ENCODE assay signal across 27 cellular contexts in the genomic region with DNA sequence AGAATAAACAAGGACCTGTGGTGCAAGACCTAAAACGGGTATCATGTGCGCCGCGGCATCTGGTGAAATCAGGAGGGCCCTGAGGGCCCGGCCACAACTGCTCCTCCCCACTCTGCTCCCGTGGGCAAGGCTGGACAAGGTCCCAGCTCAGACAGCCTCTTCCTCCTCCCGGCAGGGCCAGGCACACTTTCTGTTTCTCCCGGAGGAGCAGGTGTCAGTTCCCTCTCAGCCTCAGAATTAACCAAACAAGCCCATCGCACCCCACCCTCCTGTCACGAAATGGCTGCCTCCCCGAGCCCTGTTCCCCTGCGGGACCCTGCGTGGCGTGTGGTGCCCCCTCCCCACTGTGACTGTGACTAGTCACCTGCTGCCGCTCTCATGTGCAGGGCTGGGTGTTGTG. TPM values are rescaled to one million over a fixed set of nuclear protein-coding genes. Genes with fewer than 3 reads are reported as not detected.
DNase-seq lines count a peak whose midpoint lies in the region; ATAC-seq and TF ChIP-seq lines count a peak whose summit lies in the region.
"Had no signal": no experiment of that assay in that cellular context is flagged by ENCODE, and none has a peak within 500 bp of the region (broad histone marks: within the 10 kb centered on the region; RNA-seq: fewer than 3 reads in every experiment).

No MANE protein-coding gene starts in this region.

- ATAC-seq in left cardiac atrium, result peak; percentile 19 to 48
- ATAC-seq in upper lobe of right lung, result peak; percentile 17
- no peak for ATAC-seq in HG03432 (IDR thresholded peaks at IDR 0.05; ENCODE audit: unreplicated experiment)
- ATAC-seq in GM19397 (IDR thresholded peaks at IDR 0.05; ENCODE audit: unreplicated experiment), result no peak
- no peak for ATAC-seq in HG03460 (IDR thresholded peaks at IDR 0.05; ENCODE audit: unreplicated experiment)
- ATAC-seq: activated CD4-positive, alpha-beta T cell treated with anti-CD3 and anti-CD28 coated beads for 36 hours; SK-N-SH treated with all-trans-retinoic acid at 6 μM for 48 hours; T-helper 17 cell had no signal

- DNase-seq in left cardiac atrium, result no peak
- DNase-seq in myocyte (ENCODE audit: low read depth), result peak; percentile 41
- peak; percentile 56 for DNase-seq in upper lobe of right lung
- DNase-seq: activated CD4-positive, alpha-beta T cell treated with anti-CD3 and anti-CD28 coated beads for 36 hours; activated naive CD4-positive, alpha-beta T cell; activated T-cell treated with anti-CD3 and anti-CD28 coated beads, Interleukin-2, amount 50 U/mL, for 1 hour; adrenal gland; CD4-positive, alpha-beta T cell; kidney glomerular epithelial cell; mesendoderm; NCI-H1436; NCI-H774; occipital lobe; RPMI8226; small intestine; stimulated activated CD4-positive, alpha-beta T cell treated with anti-CD3 and anti-CD28 coated beads, Interleukin-1b, Interleukin-23, amount 100 ng/mL, for 48 hours; stimulated activated CD8-positive, alpha-beta memory T cell treated with anti-CD3 and anti-CD28 coated beads, Interleukin-4, amount 100 ng/mL, for 48 hours; stomach; T-helper 17 cell had no signal

- H3K36me3 ChIP-seq in upper lobe of right lung, result peaks cover 84% of the 10 kb centered on the region

- intact Hi-C loops in left cardiac atrium (cut with DNase I), result loop anchor here in 1 of 2 donors (5.0 kb wide), 1 partner anchor 36 kb away; no protein-coding TSS in a partner anchor
- intact Hi-C loops in upper lobe of right lung (cut with DNase I), result loop anchor here (10.0 kb wide), 1 partner anchor 53 kb away; a partner anchor contains a TSS

- H3K4me3 ChIP-seq in upper lobe of right lung, result no peak overlapping the region
- H3K4me3 ChIP-seq: adrenal gland, stomach, tibial nerve had no signal

- H3K27ac ChIP-seq in VCaP (peak overlapping the region; percentile 30; the same call in 1 of the 2 replicates), upper lobe of right lung (no peak overlapping the region)
- H3K27ac ChIP-seq: adrenal gland, epithelial cell of prostate, KMS-11, tibial nerve had no signal

- H3K4me1 ChIP-seq in upper lobe of right lung, result peaks cover 4% of the 10 kb centered on the region

- H3K9me3 ChIP-seq in upper lobe of right lung, result no peaks in the 10 kb centered on the region
- H3K9me3 ChIP-seq: adrenal gland, stomach, tibial nerve had no signal

- no peaks in the 10 kb centered on the region for H3K27me3 ChIP-seq in upper lobe of right lung
- H3K27me3 ChIP-seq: adrenal gland, stomach, tibial nerve had no signal

- TF ChIP-seq CTCF in VCaP (conservative IDR thresholded peaks at IDR 0.05) (no peak), upper lobe of right lung (IDR thresholded peaks at IDR 0.05) (no peak)

RNA-seq across cellular contexts. Expression of a gene that starts 15.2 kb away (rescaled TPM):
- total RNA-seq in left cardiac atrium, result 100 to 1,000 TPM; 181 to 195 TPM
- 207 and 246 TPM in 2 replicates for total RNA-seq in myocyte
- polyA plus RNA-seq in myocyte (2012), result 370 TPM
- 244 TPM for total RNA-seq in upper lobe of right lung

RNA-seq across cellular contexts. Expression of a gene that starts 40.4 kb away (rescaled TPM):
- total RNA-seq in left cardiac atrium (10 to 100 TPM; 71.2 to 93.3 TPM), myocyte (78.6 and 79.5 TPM in 2 replicates), upper lobe of right lung (85.0 TPM)
- polyA plus RNA-seq in myocyte (2012), result 123 TPM

RNA-seq across cellular contexts. Expression of a gene that starts 56.7 kb away (rescaled TPM):
- total RNA-seq in left cardiac atrium, result 10 to 100 TPM; 62.0 to 83.0 TPM
- 98.0 and 99.8 TPM in 2 replicates for total RNA-seq in myocyte
- 113 TPM for polyA plus RNA-seq in myocyte (2012)
- total RNA-seq in upper lobe of right lung, result 78.8 TPM

Comparison
In these comparisons a context has a peak if more than half of its experiments do, and no peak if none do; other contexts are left out.
1. ATAC-seq: peak in left cardiac atrium (2 of 2) and upper lobe of right lung (single experiment); none in HG03432 (single experiment), GM19397 (single experiment) and HG03460 (single experiment).